In the genomic region with DNA sequence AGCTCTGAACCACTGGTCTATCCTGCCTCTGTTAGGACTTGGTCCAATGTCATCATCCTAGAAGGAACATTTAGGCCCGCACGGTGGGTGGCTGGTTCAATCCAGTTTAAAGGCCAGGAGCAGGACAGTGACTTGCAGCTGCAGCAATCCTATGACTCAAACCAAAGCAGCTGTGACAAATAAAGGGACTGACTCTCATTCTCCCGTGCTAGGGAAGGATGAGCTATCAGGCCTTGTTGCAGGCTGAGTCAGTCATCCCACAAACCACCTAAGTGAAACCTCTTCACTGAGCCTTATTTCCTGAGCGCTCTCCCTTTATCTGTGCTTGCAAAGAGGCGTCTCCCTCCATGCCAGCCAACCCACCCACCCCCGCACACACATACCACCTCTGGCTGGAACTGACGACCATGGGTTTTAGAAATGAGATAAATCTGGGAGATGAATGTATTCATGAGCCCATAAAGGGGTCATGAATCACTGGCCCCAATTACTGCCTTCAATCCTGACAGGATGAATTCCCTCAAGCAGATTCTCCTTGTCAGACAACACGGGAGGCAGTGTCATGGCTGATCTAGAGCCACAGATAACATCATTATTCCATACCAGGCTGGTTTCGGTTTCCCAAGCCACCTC, we compare ENCODE assay signal across 8 cellular contexts.
DNase-seq lines count a peak whose midpoint lies in the region; ATAC-seq and TF ChIP-seq lines count a peak whose summit lies in the region.
"Had no signal": no experiment of that assay in that cellular context is flagged by ENCODE, and none has a peak within 500 bp of the region (broad histone marks: within the 10 kb centered on the region; RNA-seq: fewer than 3 reads in every experiment).

No MANE protein-coding gene starts in this region.

- DNase-seq in H4 (ENCODE audit: low spot score): peak; percentile 60
- DNase-seq in RKO (ENCODE audit: low spot score): peak; percentile 69
- peak; percentile 25 to 53 (median 50) for DNase-seq in stimulated activated CD4-positive, alpha-beta T cell treated with anti-CD3 and anti-CD28 coated beads, TNF-alpha, amount 100 ng/mL, for 48 hours (ENCODE audit: low read depth in 3 of 3)
- DNase-seq in NCI-H2171 treated with DMSO at 0.1 percent for 48 hours (lab: John Stamatoyannopoulos, UW): no peak
- no peak for DNase-seq in NCI-H774 (lab: John Stamatoyannopoulos, UW)
- DNase-seq in Peyer's patch: no peak
- DNase-seq: NCI-H1417 treated with DMSO at 0.1 percent for 48 hours had no signal

- H3K36me3 ChIP-seq in Peyer's patch: no peaks in the 10 kb centered on the region

- H3K27me3 ChIP-seq in Peyer's patch: no peaks in the 10 kb centered on the region

- TF ChIP-seq POLR2A in Peyer's patch (IDR thresholded peaks at IDR 0.05): no peak

- peaks cover 0 to 8% (median 0%) of the 10 kb centered on the region in 4 donors for H3K4me1 ChIP-seq in Peyer's patch

- H3K27ac ChIP-seq in Peyer's patch: peak overlapping the region in 1 of 4 donors; percentile 63

- no peak overlapping the region for H3K4me3 ChIP-seq in Peyer's patch

- ATAC-seq in esophagus mucosa: peak; percentile 60

- TF ChIP-seq CTCF in Peyer's patch (IDR thresholded peaks at IDR 0.05): no peak

- H3K9me3 ChIP-seq in Peyer's patch: no peaks in the 10 kb centered on the region

Comparison
In these comparisons a context has a peak if more than half of its experiments do, and no peak if none do; other contexts are left out.
1. DNase-seq: peak in H4 (single experiment), RKO (single experiment) and stimulated activated CD4-positive, alpha-beta T cell treated with anti-CD3 and anti-CD28 coated beads, TNF-alpha, amount 100 ng/mL, for 48 hours (3 of 3); none in NCI-H2171 treated with DMSO at 0.1 percent for 48 hours (single experiment), NCI-H774 (single experiment) and Peyer's patch (0 of 3).